Comparison of ENCODE assay signal across 1 cellular context in genomic region chr10:89062861-89063260, GRCh38.
TF ChIP-seq lines count a peak whose summit lies in the region.

No MANE protein-coding gene starts in this region.

TF ChIP-seq in GM23338, 12 proteins besides CTCF, POLR2A, EP300 and RAD21:
- TF ChIP-seq ZNF462 (CRISPR knock-in tag; IDR thresholded peaks at IDR 0.05): no peak
